ENCODE assay signal across 1 cellular context in genomic region chrX:131907488-131908314, GRCh38.
TF ChIP-seq lines count a peak whose summit lies in the region.

No MANE protein-coding gene starts in this region.

TF ChIP-seq in GM23338, 12 proteins besides CTCF, POLR2A, EP300 and RAD21 (continued from another document):
- TF ChIP-seq ZNF462 (CRISPR knock-in tag; IDR thresholded peaks at IDR 0.05): no peak
- TF ChIP-seq ETS1 (IDR thresholded peaks at IDR 0.05): no peak
TF ChIP-seq in GM23338: peak in this region for 0.
